22 cellular contexts compared by ENCODE assay signal in the genomic region with DNA sequence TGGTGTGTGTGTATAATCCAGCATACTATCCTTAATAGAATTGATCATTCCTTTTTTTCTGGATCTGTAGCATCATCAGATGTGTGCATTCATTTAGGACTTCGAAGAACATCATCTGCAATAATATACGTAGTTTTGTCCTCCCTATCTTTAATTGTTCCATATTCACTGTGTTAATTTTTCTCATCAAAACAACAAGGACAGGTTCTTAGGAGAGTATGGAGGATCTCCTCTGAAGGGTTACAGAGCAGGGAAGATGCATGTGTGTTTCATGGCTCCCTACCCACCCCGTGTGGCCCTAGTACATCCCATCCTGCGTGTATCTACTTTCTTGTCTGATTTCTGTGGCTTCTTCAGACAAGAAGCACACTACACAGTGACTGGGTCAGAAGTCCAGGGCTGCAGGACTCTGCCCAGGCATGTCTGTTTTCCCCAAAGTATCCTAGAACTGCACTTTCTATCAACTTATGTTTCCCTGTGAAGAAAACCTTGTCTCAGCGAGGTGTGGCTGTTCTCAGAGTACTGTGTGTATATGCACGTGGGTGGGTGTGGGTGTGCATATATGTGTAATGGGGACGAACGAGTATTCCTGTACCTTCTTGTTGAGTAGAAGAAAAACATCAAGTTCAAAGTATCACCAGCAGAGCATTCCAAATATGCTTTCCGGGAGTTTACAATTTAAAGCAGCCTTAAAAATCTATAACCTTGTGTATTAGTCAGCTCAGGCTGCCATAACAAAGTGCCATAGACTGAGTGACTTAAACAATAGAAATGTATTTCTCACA.
DNase-seq lines count a peak whose midpoint lies in the region; ATAC-seq, FAIRE-seq and TF ChIP-seq lines count a peak whose summit lies in the region.
"Had no signal": no experiment of that assay in that cellular context is flagged by ENCODE, and none has a peak within 500 bp of the region (broad histone marks: within the 10 kb centered on the region; RNA-seq: fewer than 3 reads in every experiment).

No MANE protein-coding gene starts in this region.

- peaks cover 10% of the 10 kb centered on the region for H3K9me3 Mint-ChIP-seq in activated CD8-positive, alpha-beta T cell treated with anti-CD3 and anti-CD28 coated beads for 36 hours
- H3K9me3 Mint-ChIP-seq in activated CD8-positive, alpha-beta T cell treated with anti-CD3 and anti-CD28 coated beads, Interleukin-2, amount 10 ng/mL, durations not matched to agents 7 days and 5 days (ENCODE audit: insufficient read depth) = peaks cover 9% of the 10 kb centered on the region

- POLR2A ChIA-PET in activated CD8-positive, alpha-beta T cell treated with anti-CD3 and anti-CD28 coated beads for 36 hours (lab: Charles Lee) = no interaction called here
- POLR2A ChIA-PET in activated CD8-positive, alpha-beta T cell treated with anti-CD3 and anti-CD28 coated beads, Interleukin-2, amount 10 ng/mL, durations not matched to agents 7 days and 5 days (lab: Charles Lee) = no interaction called here

- H3K9me1 ChIP-seq in keratinocyte (ENCODE audit: control insufficient read depth, extremely low read depth, insufficient read depth, low read length) = no peaks in the 10 kb centered on the region

- H3K9ac ChIP-seq in keratinocyte (ENCODE audit: control insufficient read depth, extremely low read depth, insufficient read depth, low read length) = peak overlapping the region; percentile 65

- peaks cover 0 to 1% of the 10 kb centered on the region in 2 experiments for H3K36me3 ChIP-seq in keratinocyte (ENCODE audit: control insufficient read depth in 2 of 2, extremely low read depth in 1 of 2, insufficient read depth in 2 of 2, low read length in 2 of 2)
- no peaks in the 10 kb centered on the region for H3K36me3 ChIP-seq in thymus (ENCODE audit: control insufficient read depth, insufficient read depth)
- H3K36me3 ChIP-seq: left ventricle myocardium inferior, right atrium auricular region, SJCRH30, upper lobe of left lung had no signal

- 96% methylated on average over 9 of the region's 9 CpGs for WGBS in thymus

- peak overlapping the region; percentile 25 for H3K27ac Mint-ChIP-seq in activated CD8-positive, alpha-beta T cell treated with anti-CD3 and anti-CD28 coated beads for 36 hours
- no peak overlapping the region for H3K27ac Mint-ChIP-seq in activated CD8-positive, alpha-beta T cell treated with anti-CD3 and anti-CD28 coated beads, Interleukin-2, amount 10 ng/mL, durations not matched to agents 7 days and 5 days
- H3K27ac Mint-ChIP-seq: activated CD4-positive, alpha-beta memory T cell treated with anti-CD3 and anti-CD28 coated beads, Interleukin-2, amount 10 ng/mL, durations not matched to agents 7 days and 5 days; nephron had no signal

- H3K4me3 Mint-ChIP-seq in activated CD8-positive, alpha-beta T cell treated with anti-CD3 and anti-CD28 coated beads for 36 hours = no peak overlapping the region
- no peak overlapping the region for H3K4me3 Mint-ChIP-seq in activated CD8-positive, alpha-beta T cell treated with anti-CD3 and anti-CD28 coated beads, Interleukin-2, amount 10 ng/mL, durations not matched to agents 7 days and 5 days
- H3K4me3 Mint-ChIP-seq: activated CD4-positive, alpha-beta memory T cell treated with anti-CD3 and anti-CD28 coated beads, Interleukin-2, amount 10 ng/mL, durations not matched to agents 7 days and 5 days; CD8-positive, alpha-beta memory T cell; nephron had no signal

- FAIRE-seq in keratinocyte (lab: Jason Lieb, UNC) = peak; percentile 68
- FAIRE-seq: endometrium had no signal

- peaks cover 21% of the 10 kb centered on the region for H3K4me1 ChIP-seq in keratinocyte (ENCODE audit: control insufficient read depth, extremely low read depth, insufficient read depth, low read length)
- no peaks in the 10 kb centered on the region for H3K4me1 ChIP-seq in thymus (ENCODE audit: control insufficient read depth, insufficient read depth, low read length)
- H3K4me1 ChIP-seq: body of pancreas, left ventricle myocardium inferior, right atrium auricular region, SJCRH30, upper lobe of left lung had no signal

- CTCF ChIA-PET in activated CD8-positive, alpha-beta T cell treated with anti-CD3 and anti-CD28 coated beads for 36 hours (lab: Charles Lee) = no interaction called here
- CTCF ChIA-PET in activated CD8-positive, alpha-beta T cell treated with anti-CD3 and anti-CD28 coated beads, Interleukin-2, amount 10 ng/mL, durations not matched to agents 7 days and 5 days (lab: Charles Lee) = no interaction called here

- H3K4me1 Mint-ChIP-seq in activated CD8-positive, alpha-beta T cell treated with anti-CD3 and anti-CD28 coated beads for 36 hours (ENCODE audit: low read depth) = no peaks in the 10 kb centered on the region
- H3K4me1 Mint-ChIP-seq in activated CD8-positive, alpha-beta T cell treated with anti-CD3 and anti-CD28 coated beads, Interleukin-2, amount 10 ng/mL, durations not matched to agents 7 days and 5 days (ENCODE audit: low read depth) = peaks cover 7% of the 10 kb centered on the region
- H3K4me1 Mint-ChIP-seq: CD8-positive, alpha-beta memory T cell; nephron had no signal

- dilution Hi-C loops in keratinocyte (cut with MboI; ENCODE audit: extremely low pct_ligation_motif_present, low sequenced_read_pairs) = no loop called here

- H3K9me3 ChIP-seq in keratinocyte (ENCODE audit: control insufficient read depth, low read depth, low read length) (no peaks in the 10 kb centered on the region), thymus (ENCODE audit: control insufficient read depth) (no peaks in the 10 kb centered on the region)
- H3K9me3 ChIP-seq: body of pancreas had no signal

- DNase-seq in activated CD8-positive, alpha-beta T cell treated with anti-CD3 and anti-CD28 coated beads for 36 hours = no peak
- DNase-seq in activated CD8-positive, alpha-beta T cell treated with anti-CD3 and anti-CD28 coated beads, Interleukin-2, amount 10 ng/mL, durations not matched to agents 7 days and 5 days = no peak
- DNase-seq in caudate nucleus (lab: John Stamatoyannopoulos, UW) (peak in 32 of 61 donors; percentile 5 to 85 (median 29)), keratinocyte (ENCODE audit: low read depth, low spot score) (peak; percentile 32), COR-L47 (lab: John Stamatoyannopoulos, UW) (no peak), NCI-H1048 (lab: John Stamatoyannopoulos, UW) (no peak)
- DNase-seq: activated CD4-positive, alpha-beta memory T cell treated with anti-CD3 and anti-CD28 coated beads, Interleukin-2, amount 10 ng/mL, durations not matched to agents 7 days and 5 days; activated effector memory CD4-positive, alpha-beta T cell treated with Interleukin-2 at 50 U/mL for 16 hours; body of pancreas; CD8-positive, alpha-beta memory T cell; GDM1; hippocampal formation; left ventricle myocardium inferior; NCI-H2171; SJCRH30; stimulated activated CD4-positive, alpha-beta T cell treated with anti-CD3 and anti-CD28 coated beads, Interleukin-4, amount 100 ng/mL, for 4 hours; upper lobe of left lung had no signal

- H3K4me3 ChIP-seq in keratinocyte (ENCODE audit: control insufficient read depth in 2 of 3, extremely low read depth in 1 of 3, insufficient read depth in 2 of 3, low read depth in 1 of 3, low read length in 3 of 3) = peak overlapping the region in 1 of 3 experiments; percentile 11
- no peak overlapping the region for H3K4me3 ChIP-seq in thymus (ENCODE audit: low read length)
- H3K4me3 ChIP-seq: body of pancreas, left ventricle myocardium inferior, right atrium auricular region, SJCRH30, upper lobe of left lung had no signal

- H3K79me2 ChIP-seq in keratinocyte (ENCODE audit: control insufficient read depth, insufficient read depth, low read length) = no peaks in the 10 kb centered on the region

- H3K36me3 Mint-ChIP-seq in activated CD8-positive, alpha-beta T cell treated with anti-CD3 and anti-CD28 coated beads for 36 hours (ENCODE audit: low read depth) = peaks cover 15% of the 10 kb centered on the region
- peaks cover 21% of the 10 kb centered on the region for H3K36me3 Mint-ChIP-seq in activated CD8-positive, alpha-beta T cell treated with anti-CD3 and anti-CD28 coated beads, Interleukin-2, amount 10 ng/mL, durations not matched to agents 7 days and 5 days (ENCODE audit: low read depth)

- no peak for ATAC-seq in activated CD8-positive, alpha-beta T cell treated with anti-CD3 and anti-CD28 coated beads for 36 hours
- ATAC-seq in activated CD8-positive, alpha-beta T cell treated with anti-CD3 and anti-CD28 coated beads, Interleukin-2, amount 10 ng/mL, durations not matched to agents 7 days and 5 days = no peak
- no peak for ATAC-seq in HG03108 (IDR thresholded peaks at IDR 0.05; ENCODE audit: unreplicated experiment)
- ATAC-seq: body of pancreas had no signal

- H2AFZ ChIP-seq in keratinocyte (ENCODE audit: control insufficient read depth, low read length) = peak overlapping the region; percentile 75

- no peaks in the 10 kb centered on the region for H3K27me3 Mint-ChIP-seq in activated CD8-positive, alpha-beta T cell treated with anti-CD3 and anti-CD28 coated beads for 36 hours
- H3K27me3 Mint-ChIP-seq in activated CD8-positive, alpha-beta T cell treated with anti-CD3 and anti-CD28 coated beads, Interleukin-2, amount 10 ng/mL, durations not matched to agents 7 days and 5 days (ENCODE audit: low read depth) = no peaks in the 10 kb centered on the region
- H3K27me3 Mint-ChIP-seq: activated CD4-positive, alpha-beta memory T cell treated with anti-CD3 and anti-CD28 coated beads, Interleukin-2, amount 10 ng/mL, durations not matched to agents 7 days and 5 days had no signal

- intact Hi-C loops in activated CD8-positive, alpha-beta T cell treated with anti-CD3 and anti-CD28 coated beads for 36 hours (cut with micrococcal nuclease) = no loop called here

- H4K20me1 ChIP-seq in keratinocyte (ENCODE audit: control insufficient read depth, extremely low read depth, insufficient read depth, low read length) = no peaks in the 10 kb centered on the region

- TF ChIP-seq CTCF in activated CD8-positive, alpha-beta T cell treated with anti-CD3 and anti-CD28 coated beads for 36 hours (IDR thresholded peaks at IDR 0.05) = no peak
- no peak for TF ChIP-seq CTCF in keratinocyte (optimal IDR thresholded peaks at IDR 0.05 in 1 of 3, IDR thresholded peaks at IDR 0.05 in 1 of 3, conservative IDR thresholded peaks at IDR 0.05 in 1 of 3; ENCODE audit: extremely low read depth in 1 of 3, insufficient read depth in 2 of 3, low read length in 3 of 3)

- peak overlapping the region; percentile 72 for H3K4me2 ChIP-seq in keratinocyte (ENCODE audit: control insufficient read depth, extremely low read depth, insufficient read depth, low read depth, low read length)

- H3K27ac ChIP-seq in caudate nucleus (ENCODE audit: low read depth, low read length) (peak overlapping the region; percentile 49), keratinocyte (ENCODE audit: control insufficient read depth, insufficient read depth, low read length) (peak overlapping the region; percentile 83), thymus (ENCODE audit: low read depth) (peak overlapping the region; percentile 53)
- H3K27ac ChIP-seq: body of pancreas, left ventricle myocardium inferior, right atrium auricular region, SJCRH30, upper lobe of left lung had no signal

- H3K27me3 ChIP-seq in keratinocyte (ENCODE audit: control insufficient read depth, extremely low read depth, insufficient read depth, low read length) (no peaks in the 10 kb centered on the region), thymus (ENCODE audit: control insufficient read depth, insufficient read depth) (no peaks in the 10 kb centered on the region)
- H3K27me3 ChIP-seq: body of pancreas, right atrium auricular region, SJCRH30, upper lobe of left lung had no signal

Comparison
In these comparisons a context has a peak if more than half of its experiments do, and no peak if none do; other contexts are left out.
1. DNase-seq: peak in caudate nucleus (32 of 61) and keratinocyte (single experiment); none in activated CD8-positive, alpha-beta T cell treated with anti-CD3 and anti-CD28 coated beads for 36 hours (single experiment), activated CD8-positive, alpha-beta T cell treated with anti-CD3 and anti-CD28 coated beads, Interleukin-2, amount 10 ng/mL, durations not matched to agents 7 days and 5 days (single experiment), COR-L47 (single experiment) and NCI-H1048 (single experiment).
2. Peak in every context shown above with its lines, with median percentiles within 50 percentile points of each other: H3K27ac ChIP-seq.